10 cellular contexts compared by ENCODE assay signal in genomic region chr2:128894896-128895295, GRCh38.
"Had no signal": no experiment of that assay in that cellular context is flagged by ENCODE, and none has a peak within 500 bp of the region (broad histone marks: within the 10 kb centered on the region; RNA-seq: fewer than 3 reads in every experiment).

No MANE protein-coding gene starts in this region.

- H3K9me3 ChIP-seq: HAP-1 had no signal

- H3K4me1 Mint-ChIP-seq: IgD-negative memory B cell had no signal

- H3K27ac ChIP-seq: GM23248, HL-60, KMS-11 had no signal

- DNase-seq: GM23248, H7, HFFc6, KBM-7 had no signal

- H3K27me3 Mint-ChIP-seq: IgD-negative memory B cell had no signal

- H3K4me2 ChIP-seq: KMS-11 had no signal

- FAIRE-seq: HepG2 had no signal

- ATAC-seq: HCT116, HepG2 had no signal

- H3K36me3 ChIP-seq: HAP-1 had no signal

- H3K4me1 ChIP-seq: HAP-1 had no signal

- H3K4me3 Mint-ChIP-seq: HFFc6, IgD-negative memory B cell had no signal

- H3K4me3 ChIP-seq: GM23248, HAP-1 had no signal

- H2AFZ ChIP-seq: GM23248 had no signal

- H3K27ac Mint-ChIP-seq: HFFc6, IgD-negative memory B cell had no signal

- H3K9ac ChIP-seq: GM23248, KMS-11 had no signal

- H3K36me3 Mint-ChIP-seq: IgD-negative memory B cell had no signal
